10 cellular contexts compared by ENCODE assay signal in the genomic region with DNA sequence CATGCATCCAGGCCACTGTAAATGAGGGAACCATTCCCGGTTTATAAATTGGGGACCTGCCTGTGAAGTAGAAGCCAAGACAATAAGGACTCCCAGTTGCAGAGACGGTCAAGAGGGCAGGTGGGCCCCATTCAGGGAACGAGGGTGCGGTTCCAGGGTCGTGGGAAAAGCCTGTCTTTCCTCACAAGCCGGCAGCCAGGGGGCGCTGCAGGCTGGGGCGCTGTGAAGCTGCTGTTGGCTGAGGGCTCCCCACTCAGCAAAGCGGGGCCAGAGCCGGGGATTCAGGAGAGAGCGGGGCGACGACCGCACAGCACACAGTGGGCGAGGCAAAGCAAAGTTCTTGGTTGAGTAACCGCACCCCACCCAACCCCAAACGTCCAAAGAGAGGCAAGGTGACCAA. TPM values are rescaled to one million over a fixed set of nuclear protein-coding genes. Genes with fewer than 3 reads are reported as not detected.
A peak's percentile ranks its signal among the peaks of the same experiment; 100 is the strongest.
DNase-seq lines count a peak whose midpoint lies in the region; ATAC-seq lines count a peak whose summit lies in the region.
"Had no signal": no experiment of that assay in that cellular context is flagged by ENCODE, and none has a peak within 500 bp of the region (broad histone marks: within the 10 kb centered on the region; RNA-seq: fewer than 3 reads in every experiment).

No MANE protein-coding gene starts in this region.

- H3K4me1 Mint-ChIP-seq in activated CD8-positive, alpha-beta memory T cell treated with anti-CD3 and anti-CD28 coated beads, Interleukin-2, amount 10 ng/mL, durations not matched to agents 7 days and 5 days = peaks cover 4% of the 10 kb centered on the region

- DNase-seq in activated CD8-positive, alpha-beta memory T cell treated with anti-CD3 and anti-CD28 coated beads for 24 hours = peak; percentile 69
- DNase-seq in activated CD8-positive, alpha-beta memory T cell treated with anti-CD3 and anti-CD28 coated beads, Interleukin-2, amount 10 ng/mL, durations not matched to agents 7 days and 5 days = no peak
- peak; percentile 32 for DNase-seq in activated CD4-positive, alpha-beta T cell treated with anti-CD3 and anti-CD28 coated beads, Interleukin-2, amount 50 U/mL, for 1 hour
- DNase-seq in left ventricle myocardium superior (peak; percentile 47), caudate nucleus (lab: John Stamatoyannopoulos, UW) (no peak)
- DNase-seq in stimulated activated naive CD8-positive, alpha-beta T cell treated with anti-CD3 and anti-CD28 coated beads, Interleukin-15, Interleukin-2, amounts not matched to agents 100 U/mL and 50 U/mL, for 24 hours = peak; percentile 49

- H3K4me3 Mint-ChIP-seq in activated CD8-positive, alpha-beta memory T cell treated with anti-CD3 and anti-CD28 coated beads, Interleukin-2, amount 10 ng/mL, durations not matched to agents 7 days and 5 days = no peak overlapping the region
- H3K4me3 Mint-ChIP-seq: dendritic cell treated with granulocyte-macrophage colony-stimulating factor and Interleukin-4, amounts not matched to agents 40 ng/mL and 50 ng/mL, for 4 days had no signal

- peaks cover 2% of the 10 kb centered on the region for H3K9me3 Mint-ChIP-seq in activated CD8-positive, alpha-beta memory T cell treated with anti-CD3 and anti-CD28 coated beads, Interleukin-2, amount 10 ng/mL, durations not matched to agents 7 days and 5 days (ENCODE audit: low read depth)
- H3K9me3 Mint-ChIP-seq: dendritic cell treated with granulocyte-macrophage colony-stimulating factor and Interleukin-4, amounts not matched to agents 40 ng/mL and 50 ng/mL, for 4 days had no signal

- intact Hi-C loops in left ventricle myocardium superior (cut with micrococcal nuclease) = no loop called here

- CTCF ChIA-PET in activated CD8-positive, alpha-beta memory T cell treated with anti-CD3 and anti-CD28 coated beads, Interleukin-2, amount 10 ng/mL, durations not matched to agents 7 days and 5 days (lab: Charles Lee) = interaction anchor here (1.0 to 1.6 kb wide), 5 partner anchors 11 to 92 kb away, joined by 3 to 6 read pairs (median 3); no protein-coding TSS in a partner anchor

- no peak for ATAC-seq in activated CD8-positive, alpha-beta memory T cell treated with anti-CD3 and anti-CD28 coated beads, Interleukin-2, amount 10 ng/mL, durations not matched to agents 7 days and 5 days
- ATAC-seq in left ventricle myocardium superior (no peak), GM21717 (IDR thresholded peaks at IDR 0.05; ENCODE audit: unreplicated experiment) (no peak), GM21528 (IDR thresholded peaks at IDR 0.05; ENCODE audit: low FRiP score, unreplicated experiment) (no peak)
- ATAC-seq in stimulated activated naive CD8-positive, alpha-beta T cell treated with anti-CD3 and anti-CD28 coated beads, Interleukin-15, Interleukin-2, amounts not matched to agents 100 U/mL and 50 U/mL, for 24 hours = no peak

- no peak overlapping the region for H3K27ac Mint-ChIP-seq in activated CD8-positive, alpha-beta memory T cell treated with anti-CD3 and anti-CD28 coated beads, Interleukin-2, amount 10 ng/mL, durations not matched to agents 7 days and 5 days
- H3K27ac Mint-ChIP-seq: dendritic cell treated with granulocyte-macrophage colony-stimulating factor and Interleukin-4, amounts not matched to agents 40 ng/mL and 50 ng/mL, for 4 days had no signal

- H3K27ac ChIP-seq in caudate nucleus (ENCODE audit: low read depth, low read length) = no peak overlapping the region
- H3K27ac ChIP-seq: KMS-11 had no signal

- no peaks in the 10 kb centered on the region for H3K27me3 Mint-ChIP-seq in activated CD8-positive, alpha-beta memory T cell treated with anti-CD3 and anti-CD28 coated beads, Interleukin-2, amount 10 ng/mL, durations not matched to agents 7 days and 5 days

- peaks cover 40% of the 10 kb centered on the region for H3K36me3 Mint-ChIP-seq in activated CD8-positive, alpha-beta memory T cell treated with anti-CD3 and anti-CD28 coated beads, Interleukin-2, amount 10 ng/mL, durations not matched to agents 7 days and 5 days

RNA-seq across cellular contexts. Expression of a gene that starts 24.9 kb away (rescaled TPM):
- not detected for total RNA-seq in activated CD8-positive, alpha-beta memory T cell treated with anti-CD3 and anti-CD28 coated beads, Interleukin-2, amount 10 ng/mL, durations not matched to agents 7 days and 5 days
- not detected for total RNA-seq in left ventricle myocardium superior

Comparison
In these comparisons a context has a peak if more than half of its experiments do, and no peak if none do; other contexts are left out.
1. DNase-seq: peak in activated CD8-positive, alpha-beta memory T cell treated with anti-CD3 and anti-CD28 coated beads for 24 hours (single experiment), activated CD4-positive, alpha-beta T cell treated with anti-CD3 and anti-CD28 coated beads, Interleukin-2, amount 50 U/mL, for 1 hour (single experiment), left ventricle myocardium superior (single experiment) and stimulated activated naive CD8-positive, alpha-beta T cell treated with anti-CD3 and anti-CD28 coated beads, Interleukin-15, Interleukin-2, amounts not matched to agents 100 U/mL and 50 U/mL, for 24 hours (single experiment); none in activated CD8-positive, alpha-beta memory T cell treated with anti-CD3 and anti-CD28 coated beads, Interleukin-2, amount 10 ng/mL, durations not matched to agents 7 days and 5 days (single experiment) and caudate nucleus (0 of 61).